32 cellular contexts compared by ENCODE assay signal in the genomic region with DNA sequence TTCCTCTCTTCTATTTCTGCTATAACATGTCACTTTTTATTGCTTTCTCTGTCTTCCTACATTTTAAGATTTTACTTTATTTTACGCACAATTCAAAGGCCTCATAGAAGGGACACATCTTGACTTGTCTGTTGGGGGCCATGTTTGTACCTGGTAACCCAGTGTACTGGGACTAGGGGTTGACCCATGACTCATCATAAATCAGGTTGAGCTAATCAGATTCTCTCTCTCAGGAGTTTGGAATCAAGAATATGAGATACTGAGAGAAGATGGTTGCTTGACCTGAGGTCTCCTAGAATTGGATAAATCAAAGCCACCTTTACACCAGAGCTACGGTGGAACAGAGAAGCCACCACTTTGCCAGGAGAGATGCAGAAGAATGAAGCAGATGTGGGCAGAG.
"Had no signal": no experiment of that assay in that cellular context is flagged by ENCODE, and none has a peak within 500 bp of the region (broad histone marks: within the 10 kb centered on the region; RNA-seq: fewer than 3 reads in every experiment).

No MANE protein-coding gene starts in this region.

- H3K4me1 ChIP-seq: adrenal gland, ascending aorta had no signal

- FAIRE-seq: bronchial epithelial cell, TTC549 had no signal

- H3K27me3 ChIP-seq: adrenal gland, ascending aorta, cardiac muscle cell had no signal

- ATAC-seq: activated CD8-positive, alpha-beta T cell treated with anti-CD3 and anti-CD28 coated beads for 36 hours; activated T-cell treated with anti-CD3 and anti-CD28 coated beads, Interleukin-2, amount 50 U/mL, for 4 hours; activated T-cell treated with anti-CD3 and anti-CD28 coated beads, Interleukin-2, amount 50 U/mL, for 72 hours; activated T-helper 17 cell treated with anti-CD3 and anti-CD28 coated beads, Interleukin-2, amount 50 U/mL, for 72 hours had no signal

- H3K4me3 ChIP-seq: adrenal gland, ascending aorta, cardiac muscle cell had no signal

- H3K36me3 ChIP-seq: adrenal gland, ascending aorta, cardiac muscle cell had no signal

- H3K27ac ChIP-seq: adrenal gland, ascending aorta, cardiac muscle cell, VCaP had no signal

- DNase-seq: activated B cell treated with CpG ODN at 0.5 μM for 24 hours; activated CD4-positive, alpha-beta memory T cell treated with anti-CD3 and anti-CD28 coated beads for 36 hours; activated CD4-positive, alpha-beta T cell treated with anti-CD3 and anti-CD28 coated beads for 4 hours; activated CD4-positive, alpha-beta T cell treated with anti-CD3 and anti-CD28 coated beads, Interleukin-2, amount 10 ng/mL, durations not matched to agents 24 days and 14 days; activated CD4-positive, alpha-beta T cell treated with anti-CD3 and anti-CD28 coated beads, Interleukin-2, amount 50 U/mL, for 1 hour; activated CD4-positive, alpha-beta T cell treated with anti-CD3 and anti-CD28 coated beads, Interleukin-2, amount 50 U/mL, for 4 hours; activated CD4-positive, CD25-positive, alpha-beta regulatory T cell treated with anti-CD3 and anti-CD28 coated beads, Interleukin-2, amount 50 U/mL, for 72 hours; activated CD8-positive, alpha-beta memory T cell treated with anti-CD3 and anti-CD28 coated beads, Interleukin-2, amount 50 U/mL, for 4 hours; activated CD8-positive, alpha-beta T cell treated with anti-CD3 and anti-CD28 coated beads for 36 hours; activated effector memory CD4-positive, alpha-beta T cell treated with anti-CD3 and anti-CD28 coated beads, Interleukin-2, amount 50 U/mL, for 16 hours; activated gamma-delta T cell treated with Interleukin-2 at 50 U/mL for 16 hours; activated naive CD4-positive, alpha-beta T cell; activated naive CD4-positive, alpha-beta T cell treated with anti-CD3 and anti-CD28 coated beads for 36 hours; activated naive CD4-positive, alpha-beta T cell treated with anti-CD3 and anti-CD28 coated beads, Interleukin-2, amount 50 U/mL, for 16 hours; activated naive CD8-positive, alpha-beta T cell treated with anti-CD3 and anti-CD28 coated beads for 36 hours; activated T-cell treated with anti-CD3 and anti-CD28 coated beads for 4 hours; activated T-cell treated with anti-CD3 and anti-CD28 coated beads, Interleukin-2, amount 50 U/mL, for 1 hour; activated T-cell treated with anti-CD3 and anti-CD28 coated beads, Interleukin-2, amount 50 U/mL, for 4 hours; activated T-cell treated with anti-CD3 and anti-CD28 coated beads, Interleukin-2, amount 50 U/mL, for 72 hours; adrenal gland; amniotic stem cell; caudate nucleus; cerebellar nuclear complex; T-helper 1 cell; T-helper 2 cell; T-helper 9 cell had no signal

- H3K9me3 ChIP-seq: adrenal gland, ascending aorta had no signal
